Comparison of ENCODE assay signal across 25 cellular contexts in genomic region chr1:242870944-242871343, GRCh38.
DNase-seq lines count a peak whose midpoint lies in the region; ATAC-seq and TF ChIP-seq lines count a peak whose summit lies in the region.
"Had no signal": no experiment of that assay in that cellular context is flagged by ENCODE, and none has a peak within 500 bp of the region (broad histone marks: within the 10 kb centered on the region; RNA-seq: fewer than 3 reads in every experiment).

No MANE protein-coding gene starts in this region.

- H3K9me3 ChIP-seq in A673 (ENCODE audit: low read depth, low read length, poor library complexity, severe bottlenecking): no peaks in the 10 kb centered on the region
- H3K9me3 ChIP-seq: HAP-1, SJCRH30 had no signal

- no TSS peak for BruUV-seq in A673 (replicated peaks; lab: Mats Ljungman, UMichigan)

- DNase-seq in A673 (ENCODE audit: low spot score) (peak; percentile 69), NOMO-1 treated with dmso at 0.1 percent for 144 hours (lab: John Stamatoyannopoulos, UW; ENCODE audit: unreplicated experiment) (no peak), retina (no peak), NCI-H345 (lab: John Stamatoyannopoulos, UW) (no peak), NCI-H1092 treated with DMSO at 0.1 percent for 48 hours (lab: John Stamatoyannopoulos, UW) (no peak)
- DNase-seq: 8988T; AML-193; Calu3; CD8-positive, alpha-beta memory T cell; DMS53; GDM1; KG1; NCI-H1092; NCI-H146; NCI-H2029 treated with DMSO at 0.1 percent for 48 hours; NCI-H226; NCI-H524; NCI-H774; SJCRH30 had no signal

- no peak for TF ChIP-seq CTCF in A673 (conservative IDR thresholded peaks at IDR 0.05; ENCODE audit: low read depth, low read length)

- ATAC-seq in GM19025 (IDR thresholded peaks at IDR 0.05; ENCODE audit: low read depth, unreplicated experiment) (peak; percentile 48), HG02798 (IDR thresholded peaks at IDR 0.05; ENCODE audit: poor library complexity, unreplicated experiment) (peak; percentile 43), HG03432 (IDR thresholded peaks at IDR 0.05; ENCODE audit: unreplicated experiment) (peak; percentile 59)
- ATAC-seq: GM23338 had no signal

- H3K4me3 ChIP-seq in A673 (ENCODE audit: low read depth, low read length, poor library complexity, severe bottlenecking): no peak overlapping the region
- H3K4me3 ChIP-seq: GM23338, HAP-1, SJCRH30 had no signal

- CTCF ChIA-PET in A673 (lab: Charles Lee): no interaction called here

- intact Hi-C loops in A673 (cut with micrococcal nuclease; ENCODE audit: unreplicated experiment): loop anchor here (5.0 to 10.0 kb wide), 3 partner anchors 396 to 1319 kb away; no protein-coding TSS in a partner anchor

- H3K27me3 ChIP-seq in A673 (replicated peaks; ENCODE audit: insufficient read depth, low read depth, low read length, poor library complexity): no peaks in the 10 kb centered on the region
- H3K27me3 ChIP-seq: SJCRH30 had no signal

- peaks cover 32% of the 10 kb centered on the region for H3K4me1 ChIP-seq in A673 (ENCODE audit: insufficient read depth, low read length, poor library complexity, severe bottlenecking)
- H3K4me1 ChIP-seq: HAP-1, SJCRH30 had no signal

- H3K36me3 ChIP-seq in A673 (ENCODE audit: insufficient read depth, low read length, poor library complexity, severe bottlenecking): no peaks in the 10 kb centered on the region
- H3K36me3 ChIP-seq: HAP-1, SJCRH30 had no signal

- POLR2A ChIA-PET in A673 (lab: Charles Lee; ENCODE audit: low non-redundant PET): interaction anchor here (0.5 kb wide), 1 partner anchor 21 kb away, joined by 9 read pairs; no protein-coding TSS in a partner anchor

- H3K27ac ChIP-seq in A673 (ENCODE audit: low read depth, low read length, poor library complexity, severe bottlenecking): peak overlapping the region; percentile 96
- H3K27ac ChIP-seq: C4-2B, SJCRH30 had no signal
